In genomic region chr10:79435271-79436065, GRCh38 we compare ENCODE assay signal across 9 cellular contexts. TPM values are rescaled to one million over a fixed set of nuclear protein-coding genes. Genes with fewer than 3 reads are reported as not detected.
DNase-seq lines count a peak whose midpoint lies in the region; ATAC-seq and TF ChIP-seq lines count a peak whose summit lies in the region.
"Had no signal": no experiment of that assay in that cellular context is flagged by ENCODE, and none has a peak within 500 bp of the region (broad histone marks: within the 10 kb centered on the region; RNA-seq: fewer than 3 reads in every experiment).

No MANE protein-coding gene starts in this region.

- TF ChIP-seq POLR2A in esophagus squamous epithelium (IDR thresholded peaks at IDR 0.05) (no peak), tibial nerve (IDR thresholded peaks at IDR 0.05) (no peak)

- peak overlapping the region; percentile 47 for H3K9ac ChIP-seq in mucosa of stomach (ENCODE audit: low read length)

- H3K27ac ChIP-seq in SJSA1: peak overlapping the region; percentile 75
- H3K27ac ChIP-seq in esophagus squamous epithelium: peak overlapping the region; percentile 64 to 96 (median 90)
- peak overlapping the region; percentile 86 to 98 (median 94) for H3K27ac ChIP-seq in tibial nerve

- H3K4me1 ChIP-seq in SJSA1 (replicated peaks): peaks cover 38% of the 10 kb centered on the region
- H3K4me1 ChIP-seq in esophagus squamous epithelium: peaks cover 29 to 100% (median 61%) of the 10 kb centered on the region in 3 donors
- peaks cover 39% of the 10 kb centered on the region for H3K4me1 ChIP-seq in mucosa of stomach (ENCODE audit: control insufficient read depth, insufficient read depth, low read length)
- H3K4me1 ChIP-seq in tibial nerve: peaks cover 0 to 100% (median 95%) of the 10 kb centered on the region in 4 donors

- 20 to 75% methylated on average over 1 to 7 of the region's 15 CpGs for WGBS in esophagus squamous epithelium, 2 donors
- 19 to 26% methylated on average over 13 of the region's 15 CpGs for WGBS in tibial nerve, 2 donors

- peaks cover 40% of the 10 kb centered on the region for H3K36me3 ChIP-seq in SJSA1
- H3K36me3 ChIP-seq in esophagus squamous epithelium: peaks cover 0 to 15% (median 0%) of the 10 kb centered on the region in 3 donors
- no peaks in the 10 kb centered on the region for H3K36me3 ChIP-seq in mucosa of stomach (ENCODE audit: control insufficient read depth, insufficient read depth, low read length)
- H3K36me3 ChIP-seq in tibial nerve: peaks cover 0 to 28% (median 0%) of the 10 kb centered on the region in 3 donors

- H3K27me3 ChIP-seq in SJSA1 (replicated peaks): no peaks in the 10 kb centered on the region
- H3K27me3 ChIP-seq in esophagus squamous epithelium: no peaks in the 10 kb centered on the region
- H3K27me3 ChIP-seq in mucosa of stomach (ENCODE audit: control insufficient read depth, insufficient read depth, low read length): no peaks in the 10 kb centered on the region
- no peaks in the 10 kb centered on the region for H3K27me3 ChIP-seq in tibial nerve

- H3K9me3 ChIP-seq in SJSA1 (replicated peaks) (no peaks in the 10 kb centered on the region), esophagus squamous epithelium (no peaks in the 10 kb centered on the region), mucosa of stomach (ENCODE audit: control insufficient read depth, low read length) (no peaks in the 10 kb centered on the region), tibial nerve (no peaks in the 10 kb centered on the region)

- no peak for TF ChIP-seq CTCF in esophagus squamous epithelium (IDR thresholded peaks at IDR 0.05)
- TF ChIP-seq CTCF in tibial nerve (IDR thresholded peaks at IDR 0.05): no peak

- no peak overlapping the region for H3K4me3 ChIP-seq in SJSA1
- peak overlapping the region in 2 of 4 donors; percentile 1 to 41 for H3K4me3 ChIP-seq in esophagus squamous epithelium
- no peak overlapping the region for H3K4me3 ChIP-seq in mucosa of stomach (ENCODE audit: low read length)
- peak overlapping the region in 3 of 4 donors; percentile 10 to 26 (median 22) for H3K4me3 ChIP-seq in tibial nerve

- intact Hi-C loops in esophagus squamous epithelium (cut with DNase I): no loop called here

- peak in 1 of 2 experiments; percentile 40 for DNase-seq in SJSA1 (ENCODE audit: low read depth in 1 of 2, low spot score in 2 of 2)
- DNase-seq in esophagus squamous epithelium (lab: John Stamatoyannopoulos, UW): no peak
- DNase-seq in tibial nerve (ENCODE audit: low spot score in 2 of 2): no peak
- DNase-seq in NCI-H1105 treated with DMSO at 0.1 percent for 48 hours (lab: John Stamatoyannopoulos, UW): no peak
- DNase-seq in activated T-cell treated with anti-CD3 and anti-CD28 coated beads, Interleukin-2, amount 50 U/mL, for 1 hour: no peak
- DNase-seq: GF-D8 had no signal

- TF ChIP-seq EP300 in tibial nerve (IDR thresholded peaks at IDR 0.05): no peak

- ATAC-seq in HG03045 (IDR thresholded peaks at IDR 0.05; ENCODE audit: unreplicated experiment) (no peak), HG03025 (IDR thresholded peaks at IDR 0.05; ENCODE audit: low FRiP score, unreplicated experiment) (no peak)

RNA-seq across cellular contexts. Expression of gene ZCCHC24, which starts 10.0 kb away (rescaled TPM):
- 9.2 and 10.4 TPM in 2 replicates for total RNA-seq in SJSA1 (2014; rRNA removed; shearing (Covaris generic))
- total RNA-seq in esophagus squamous epithelium: 10 to 100 TPM in 1 of 4 donors, 1 to 10 TPM in 3; 2.2 to 26.1 (median 6.4) TPM
- total RNA-seq in tibial nerve: 100 to 1,000 TPM; 122 to 165 (median 138) TPM

Comparison
In these comparisons a context has a peak if more than half of its experiments do, and no peak if none do; other contexts are left out.
1. H3K4me3 ChIP-seq: peak in tibial nerve (3 of 4); none in SJSA1 (single experiment) and mucosa of stomach (single experiment).
2. RNA of gene ZCCHC24, which starts 10.0 kb away (total RNA-seq): 122 to 165 TPM in tibial nerve; 9.2 to 10.4 TPM in SJSA1 and 2.2 to 26.1 TPM in esophagus squamous epithelium; every median in the first group is over 4 times any median in the second.
3. Peak in every context shown above with its lines, with median percentiles within 50 percentile points of each other: H3K27ac ChIP-seq.